In the genomic region with DNA sequence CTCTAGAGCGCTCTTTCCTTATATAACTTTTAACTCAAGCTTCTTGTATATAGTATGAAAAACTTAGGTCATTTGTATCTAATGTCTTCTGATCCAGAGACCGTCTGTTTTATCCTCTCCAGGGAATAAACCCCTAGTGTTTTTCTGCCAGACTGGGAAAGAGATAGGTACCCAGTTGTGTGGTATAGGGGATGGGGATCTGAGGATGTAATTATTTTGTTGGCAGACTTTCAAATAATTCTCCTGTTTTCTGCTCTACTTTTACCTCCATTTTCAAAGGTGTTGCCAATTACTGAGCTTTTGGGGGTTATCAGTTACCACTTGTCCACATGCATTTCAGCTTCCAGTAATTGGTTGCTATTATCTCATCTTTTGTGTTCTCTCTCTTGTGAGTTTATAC, we compare ENCODE assay signal across 10 cellular contexts.
"Had no signal": no experiment of that assay in that cellular context is flagged by ENCODE, and none has a peak within 500 bp of the region (broad histone marks: within the 10 kb centered on the region; RNA-seq: fewer than 3 reads in every experiment).

No MANE protein-coding gene starts in this region.

- H3K27me3 Mint-ChIP-seq: activated CD4-positive, alpha-beta memory T cell treated with anti-CD3 and anti-CD28 coated beads, Interleukin-2, amount 10 ng/mL, durations not matched to agents 7 days and 5 days; stimulated activated naive CD8-positive, alpha-beta T cell treated with anti-CD3 and anti-CD28 coated beads, Interleukin-15, amount 100 ng/mL, for 72 hours had no signal

- ATAC-seq: activated naive CD4-positive, alpha-beta T cell treated with anti-CD3 and anti-CD28 coated beads, Interleukin-2, amount 50 U/mL, for 72 hours; left lobe of liver; right lobe of liver; stimulated activated naive CD8-positive, alpha-beta T cell treated with anti-CD3 and anti-CD28 coated beads, Interleukin-15, amount 100 ng/mL, for 72 hours had no signal

- H3K36me3 Mint-ChIP-seq: activated naive CD4-positive, alpha-beta T cell treated with anti-CD3 and anti-CD28 coated beads, Interleukin-2, amount 50 U/mL, for 72 hours had no signal

- H3K9me3 Mint-ChIP-seq: activated CD4-positive, alpha-beta memory T cell treated with anti-CD3 and anti-CD28 coated beads, Interleukin-2, amount 10 ng/mL, durations not matched to agents 7 days and 5 days; activated naive CD4-positive, alpha-beta T cell treated with anti-CD3 and anti-CD28 coated beads, Interleukin-2, amount 50 U/mL, for 72 hours; stimulated activated naive CD8-positive, alpha-beta T cell treated with anti-CD3 and anti-CD28 coated beads, Interleukin-15, amount 100 ng/mL, for 72 hours had no signal

- H3K4me3 Mint-ChIP-seq: activated CD4-positive, alpha-beta memory T cell treated with anti-CD3 and anti-CD28 coated beads, Interleukin-2, amount 10 ng/mL, durations not matched to agents 7 days and 5 days; neural crest cell; stimulated activated naive CD8-positive, alpha-beta T cell treated with anti-CD3 and anti-CD28 coated beads, Interleukin-15, amount 100 ng/mL, for 72 hours had no signal

- DNase-seq: activated CD4-positive, alpha-beta memory T cell treated with anti-CD3 and anti-CD28 coated beads, Interleukin-2, amount 10 ng/mL, durations not matched to agents 7 days and 5 days; activated CD4-positive, alpha-beta T cell treated with anti-CD3 and anti-CD28 coated beads for 4 hours; activated effector memory CD4-positive, alpha-beta T cell treated with anti-CD3 and anti-CD28 coated beads, Interleukin-2, amount 50 U/mL, for 16 hours; activated T-cell treated with anti-CD3 and anti-CD28 coated beads, Interleukin-2, amount 50 U/mL, for 48 hours; midbrain; right lobe of liver; stimulated activated naive CD8-positive, alpha-beta T cell treated with anti-CD3 and anti-CD28 coated beads, Interleukin-15, amount 100 ng/mL, for 72 hours had no signal

- H3K27ac Mint-ChIP-seq: activated CD4-positive, alpha-beta memory T cell treated with anti-CD3 and anti-CD28 coated beads, Interleukin-2, amount 10 ng/mL, durations not matched to agents 7 days and 5 days; activated naive CD4-positive, alpha-beta T cell treated with anti-CD3 and anti-CD28 coated beads, Interleukin-2, amount 50 U/mL, for 72 hours had no signal

- H3K4me1 Mint-ChIP-seq: activated CD4-positive, alpha-beta memory T cell treated with anti-CD3 and anti-CD28 coated beads, Interleukin-2, amount 10 ng/mL, durations not matched to agents 7 days and 5 days; neural crest cell; stimulated activated naive CD8-positive, alpha-beta T cell treated with anti-CD3 and anti-CD28 coated beads, Interleukin-15, amount 100 ng/mL, for 72 hours had no signal
